1 cellular context compared by ENCODE assay signal in genomic region chr5:134466241-134467069, GRCh38.
A peak's percentile ranks its signal among the peaks of the same experiment; 100 is the strongest.
TF ChIP-seq lines count a peak whose summit lies in the region.

No MANE protein-coding gene starts in this region.

TF ChIP-seq in HepG2, 621 proteins besides CTCF, POLR2A, EP300 and RAD21 (continues in another document):
- TF ChIP-seq YY1 (IDR thresholded peaks at IDR 0.05; ENCODE audit: insufficient read depth, insufficient replicate concordance, low read depth, low read length) = peak; percentile 1
- TF ChIP-seq ZBTB10 (CRISPR knock-in tag; IDR thresholded peaks at IDR 0.05; ENCODE audit: borderline replicate concordance) = 0 out of 2 replicates have a peak, but pooled peaks have one; percentile 46
- no peak for TF ChIP-seq NCOA1 (CRISPR knock-in tag; IDR thresholded peaks at IDR 0.05)
- TF ChIP-seq IRF9 (CRISPR knock-in tag; IDR thresholded peaks at IDR 0.05; ENCODE audit: borderline replicate concordance) = 0 out of 2 replicates have a peak, but pooled peaks have one; percentile 37
- TF ChIP-seq RAD51 (IDR thresholded peaks at IDR 0.05; ENCODE audit: borderline replicate concordance) = no peak
- peak; percentile 43; the same call in 1 of the 2 replicates for TF ChIP-seq ARNTL (CRISPR knock-in tag; IDR thresholded peaks at IDR 0.05)
- no peak for TF ChIP-seq TFDP2 (CRISPR knock-in tag; IDR thresholded peaks at IDR 0.05)
- no peak for TF ChIP-seq FOXA1 (IDR thresholded peaks at IDR 0.05)
- peak; percentile 76 for TF ChIP-seq FOXA1 (CRISPR knock-in tag; IDR thresholded peaks at IDR 0.05)
- TF ChIP-seq PATZ1 (CRISPR knock-in tag; IDR thresholded peaks at IDR 0.05) = peak; percentile 80
- peak; percentile 87; the same call in 1 of the 2 replicates for TF ChIP-seq ZNF703 (CRISPR knock-in tag; IDR thresholded peaks at IDR 0.05; ENCODE audit: borderline replicate concordance)
- peak; percentile 78 for TF ChIP-seq BCL6 (CRISPR knock-in tag; IDR thresholded peaks at IDR 0.05)
- peak; percentile 35; the same call in 1 of the 2 replicates for TF ChIP-seq NR2F2 (IDR thresholded peaks at IDR 0.05; ENCODE audit: borderline replicate concordance, low read depth)
- 0 out of 2 replicates have a peak, but pooled peaks have one; percentile 25 for TF ChIP-seq ZNF644 (CRISPR knock-in tag; IDR thresholded peaks at IDR 0.05; ENCODE audit: low read depth)
- TF ChIP-seq THRA (CRISPR knock-in tag; IDR thresholded peaks at IDR 0.05; ENCODE audit: borderline replicate concordance) = no peak; the same call in 1 of the 2 replicates
- no peak for TF ChIP-seq CSRNP1 (CRISPR knock-in tag; IDR thresholded peaks at IDR 0.05)
- peak; percentile 74; the same call in 1 of the 2 replicates for TF ChIP-seq ZNF263 (CRISPR knock-in tag; IDR thresholded peaks at IDR 0.05)
- TF ChIP-seq GMEB1 (CRISPR knock-in tag; IDR thresholded peaks at IDR 0.05; ENCODE audit: borderline replicate concordance) = 0 out of 2 replicates have a peak, but pooled peaks have one; percentile 38
- TF ChIP-seq ZNF788 (CRISPR knock-in tag; IDR thresholded peaks at IDR 0.05; ENCODE audit: borderline replicate concordance) = 0 out of 2 replicates have a peak, but pooled peaks have one; percentile 10
- TF ChIP-seq PAXIP1 (CRISPR knock-in tag; conservative IDR thresholded peaks at IDR 0.05) = peak; percentile 61
- no peak for TF ChIP-seq CENPT (CRISPR knock-in tag; IDR thresholded peaks at IDR 0.05; ENCODE audit: low read depth)
- TF ChIP-seq GATAD2A (CRISPR knock-in tag; IDR thresholded peaks at IDR 0.05) = peak; percentile 39
- TF ChIP-seq ZFY (CRISPR knock-in tag; IDR thresholded peaks at IDR 0.05) = peak; percentile 40
- TF ChIP-seq SAP130 (CRISPR knock-in tag; IDR thresholded peaks at IDR 0.05; ENCODE audit: low read depth) = peak; percentile 52; the same call in 1 of the 2 replicates
- TF ChIP-seq ZFP1 (CRISPR knock-in tag; IDR thresholded peaks at IDR 0.05) = no peak
- 0 out of 2 replicates have a peak, but pooled peaks have one; percentile 54 for TF ChIP-seq HOXA3 (CRISPR knock-in tag; IDR thresholded peaks at IDR 0.05)
- TF ChIP-seq ZNF615 (CRISPR knock-in tag; IDR thresholded peaks at IDR 0.05; ENCODE audit: borderline replicate concordance) = 0 out of 2 replicates have a peak, but pooled peaks have one; percentile 6
- peak; percentile 29; the same call in 1 of the 2 replicates for TF ChIP-seq NFYC (CRISPR knock-in tag; IDR thresholded peaks at IDR 0.05)
- TF ChIP-seq POLR2G (IDR thresholded peaks at IDR 0.05; ENCODE audit: low read depth, low read length) = peak; percentile 30; the same call in 1 of the 2 replicates
- TF ChIP-seq ZFX (CRISPR knock-in tag; IDR thresholded peaks at IDR 0.05; ENCODE audit: low read depth) = peak; percentile 70
- TF ChIP-seq KDM6A (CRISPR knock-in tag; IDR thresholded peaks at IDR 0.05; ENCODE audit: low read depth) = peak; percentile 11; the same call in 1 of the 2 replicates
- no peak for TF ChIP-seq SOX13 (IDR thresholded peaks at IDR 0.05)
- peak in 1 of 2 experiments; percentile 36; a peak in 1 of 4 replicates for TF ChIP-seq SOX13 (CRISPR knock-in tag; conservative IDR thresholded peaks at IDR 0.05 in 1 of 2, IDR thresholded peaks at IDR 0.05 in 1 of 2)
- TF ChIP-seq MXD1 (CRISPR knock-in tag; IDR thresholded peaks at IDR 0.05) = 0 out of 2 replicates have a peak, but pooled peaks have one; percentile 24
- peak; percentile 83; the same call in 1 of the 2 replicates for TF ChIP-seq ZNF224 (CRISPR knock-in tag; IDR thresholded peaks at IDR 0.05)
- no peak for TF ChIP-seq ZNF121 (CRISPR knock-in tag; IDR thresholded peaks at IDR 0.05)
- 0 out of 2 replicates have a peak, but pooled peaks have one; percentile 34 for TF ChIP-seq PBX2 (CRISPR knock-in tag; IDR thresholded peaks at IDR 0.05)
- TF ChIP-seq ZNF558 (CRISPR knock-in tag; IDR thresholded peaks at IDR 0.05; ENCODE audit: borderline replicate concordance) = 0 out of 2 replicates have a peak, but pooled peaks have one; percentile 39
- TF ChIP-seq NFIC (IDR thresholded peaks at IDR 0.05; ENCODE audit: low read length) = peak; percentile 55; the same call in 1 of the 2 replicates
- TF ChIP-seq CREM (IDR thresholded peaks at IDR 0.05) = 0 out of 2 replicates have a peak, but pooled peaks have one; percentile 1
- TF ChIP-seq CREM (CRISPR knock-in tag; IDR thresholded peaks at IDR 0.05) = no peak
